In genomic region chr17:82666931-82667667, GRCh38 we compare ENCODE assay signal across 26 cellular contexts.
"Had no signal": no experiment of that assay in that cellular context is flagged by ENCODE, and none has a peak within 500 bp of the region (broad histone marks: within the 10 kb centered on the region; RNA-seq: fewer than 3 reads in every experiment).

No MANE protein-coding gene starts in this region.

- H3K36me3 ChIP-seq: brain microvascular endothelial cell, cardiac muscle cell, SJSA1 had no signal

- H3K4me3 Mint-ChIP-seq: activated CD8-positive, alpha-beta T cell treated with anti-CD3 and anti-CD28 coated beads, Interleukin-2, amount 10 ng/mL, durations not matched to agents 7 days and 5 days; activated naive CD8-positive, alpha-beta T cell treated with anti-CD3 and anti-CD28 coated beads, Interleukin-2, amount 50 U/mL, for 24 hours; T-helper 1 cell treated with Interleukin-12 subunit alpha and Interleukin-12 subunit beta and Interleukin-4 antibody, amounts not matched to agents 30 μg/mL and 1 μg/mL, for 36 hours; WTC11 had no signal

- H3K27me3 ChIP-seq: brain microvascular endothelial cell, cardiac muscle cell, SJSA1 had no signal

- H3K27me3 Mint-ChIP-seq: activated naive CD8-positive, alpha-beta T cell treated with anti-CD3 and anti-CD28 coated beads, Interleukin-2, amount 50 U/mL, for 24 hours had no signal

- FAIRE-seq: RCC 7860 had no signal

- H3K27ac ChIP-seq: brain microvascular endothelial cell, cardiac muscle cell, SJSA1 had no signal

- H3K9me3 ChIP-seq: SJSA1 had no signal

- H3K36me3 Mint-ChIP-seq: activated naive CD4-positive, alpha-beta T cell treated with anti-CD3 and anti-CD28 coated beads, Interleukin-2, amount 50 U/mL, for 72 hours; WTC11 had no signal

- ATAC-seq: activated CD8-positive, alpha-beta T cell treated with anti-CD3 and anti-CD28 coated beads, Interleukin-2, amount 10 ng/mL, durations not matched to agents 7 days and 5 days; activated naive CD4-positive, alpha-beta T cell treated with anti-CD3 and anti-CD28 coated beads, Interleukin-2, amount 50 U/mL, for 72 hours; activated naive CD8-positive, alpha-beta T cell treated with anti-CD3 and anti-CD28 coated beads, Interleukin-2, amount 50 U/mL, for 24 hours; PC-3; SK-N-SH treated with all-trans-retinoic acid at 6 μM for 48 hours had no signal

- H3K9me3 Mint-ChIP-seq: activated naive CD8-positive, alpha-beta T cell treated with anti-CD3 and anti-CD28 coated beads, Interleukin-2, amount 50 U/mL, for 24 hours; T-helper 1 cell treated with Interleukin-12 subunit alpha and Interleukin-12 subunit beta and Interleukin-4 antibody, amounts not matched to agents 30 μg/mL and 1 μg/mL, for 36 hours had no signal

- H3K27ac Mint-ChIP-seq: activated CD8-positive, alpha-beta T cell treated with anti-CD3 and anti-CD28 coated beads, Interleukin-2, amount 10 ng/mL, durations not matched to agents 7 days and 5 days; activated naive CD4-positive, alpha-beta T cell treated with anti-CD3 and anti-CD28 coated beads, Interleukin-2, amount 50 U/mL, for 72 hours; activated naive CD8-positive, alpha-beta T cell treated with anti-CD3 and anti-CD28 coated beads, Interleukin-2, amount 50 U/mL, for 24 hours; T-helper 1 cell treated with Interleukin-12 subunit alpha and Interleukin-12 subunit beta and Interleukin-4 antibody, amounts not matched to agents 30 μg/mL and 1 μg/mL, for 36 hours; WTC11 had no signal

- DNase-seq: activated CD4-positive, alpha-beta T cell treated with anti-CD3 and anti-CD28 coated beads for 48 hours; activated CD4-positive, alpha-beta T cell treated with anti-CD3 and anti-CD28 coated beads, Interleukin-2, amount 50 U/mL, for 4 hours; activated CD4-positive, CD25-positive, alpha-beta regulatory T cell treated with anti-CD3 and anti-CD28 coated beads, Interleukin-2, amount 50 U/mL, for 72 hours; activated CD8-positive, alpha-beta memory T cell treated with anti-CD3 and anti-CD28 coated beads, Interleukin-2, amount 50 U/mL, for 48 hours; activated CD8-positive, alpha-beta T cell treated with anti-CD3 and anti-CD28 coated beads, Interleukin-2, amount 10 ng/mL, durations not matched to agents 7 days and 5 days; activated naive CD4-positive, alpha-beta T cell treated with Interleukin-2 at 50 U/mL for 16 hours; activated naive CD8-positive, alpha-beta T cell treated with anti-CD3 and anti-CD28 coated beads, Interleukin-2, amount 50 U/mL, for 24 hours; activated T-cell treated with anti-CD3 and anti-CD28 coated beads, Interleukin-2, amount 50 U/mL, for 1 hour; amniotic stem cell; brain microvascular endothelial cell; Kasumi-1; NCI-H1105 treated with DMSO at 0.1 percent for 48 hours; NCI-H1436 treated with DMSO at 0.1 percent for 48 hours; NCI-H187; NCI-H2081 treated with DMSO at 0.1 percent for 48 hours; NCI-H446; NCI-H524; PC-3; SHP77 had no signal

- H3K4me3 ChIP-seq: cardiac muscle cell, SJSA1 had no signal
